In genomic region chr6:11812951-11813350, GRCh38 we compare ENCODE assay signal across 1 cellular context.
TF ChIP-seq lines count a peak whose summit lies in the region.

No MANE protein-coding gene starts in this region.

TF ChIP-seq in GM12878, 131 proteins besides CTCF, POLR2A, EP300 and RAD21 (continued from another document):
- TF ChIP-seq ATF2 (IDR thresholded peaks at IDR 0.05; ENCODE audit: low read length) (0 out of 2 replicates have a peak, but pooled peaks have one; percentile 3), SIX5 (IDR thresholded peaks at IDR 0.05; ENCODE audit: low read depth, low read length, severe bottlenecking) (no peak), BCLAF1 (IDR thresholded peaks at IDR 0.05) (no peak), PAX8 (IDR thresholded peaks at IDR 0.05) (no peak), NR2C2 (IDR thresholded peaks at IDR 0.05; ENCODE audit: borderline replicate concordance, control insufficient read depth, insufficient read length, low read depth) (no peak)
TF ChIP-seq in GM12878: peak in this region for 1.
